14 cellular contexts compared by ENCODE assay signal in the genomic region with DNA sequence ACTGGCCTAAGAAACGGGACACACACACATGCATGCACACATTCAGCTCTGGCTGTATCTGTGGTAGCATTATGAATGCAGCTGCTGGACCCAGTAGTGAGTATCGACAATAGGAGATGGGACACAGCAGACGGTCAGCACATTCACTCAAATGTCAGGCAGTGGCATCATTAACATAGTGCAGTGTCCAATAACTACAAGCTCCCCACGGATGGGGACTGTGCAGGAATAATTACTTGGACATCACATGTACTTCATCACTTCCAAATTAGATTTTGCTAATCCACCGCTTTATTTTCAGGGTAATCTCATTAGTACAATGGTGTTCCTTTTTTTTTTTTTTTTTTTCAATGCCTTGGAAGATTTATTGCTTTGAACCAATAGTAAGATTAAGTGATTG.
DNase-seq lines count a peak whose midpoint lies in the region; ATAC-seq, FAIRE-seq and TF ChIP-seq lines count a peak whose summit lies in the region.
"Had no signal": no experiment of that assay in that cellular context is flagged by ENCODE, and none has a peak within 500 bp of the region (broad histone marks: within the 10 kb centered on the region; RNA-seq: fewer than 3 reads in every experiment).

No MANE protein-coding gene starts in this region.

- H3K79me2 ChIP-seq in astrocyte (ENCODE audit: insufficient read depth, low read length), result no peaks in the 10 kb centered on the region

- DNase-seq in HAP-1 (ENCODE audit: low spot score in 2 of 2) (peak; percentile 14 to 20), NCI-H69 (lab: John Stamatoyannopoulos, UW) (peak; percentile 66), astrocyte (ENCODE audit: low read depth) (no peak), cerebellar cortex (ENCODE audit: low spot score) (no peak)
- no peak for DNase-seq in stimulated activated CD4-positive, alpha-beta T cell treated with anti-CD3 and anti-CD28 coated beads, Interleukin-4, amount 100 ng/mL, for 24 hours
- DNase-seq: BE2C; CD4-positive, alpha-beta memory T cell; DND-41; GDM1; IMR-90 had no signal

- no peak overlapping the region for H3K4me3 Mint-ChIP-seq in astrocyte (ENCODE audit: unreplicated experiment)
- H3K4me3 Mint-ChIP-seq: CD4-positive, alpha-beta memory T cell had no signal

- H3K36me3 ChIP-seq in HAP-1 (replicated peaks) (no peaks in the 10 kb centered on the region), astrocyte (ENCODE audit: insufficient read depth, low read length) (no peaks in the 10 kb centered on the region)
- H3K36me3 ChIP-seq: BE2C had no signal

- no peak overlapping the region for H3K27ac ChIP-seq in astrocyte (ENCODE audit: low read depth, low read length)
- H3K27ac ChIP-seq: A549, C4-2B had no signal

- no peaks in the 10 kb centered on the region for H3K9me3 Mint-ChIP-seq in astrocyte (ENCODE audit: unreplicated experiment)

- no peak for ATAC-seq in HG03280 (IDR thresholded peaks at IDR 0.05; ENCODE audit: unreplicated experiment)
- ATAC-seq: A549 had no signal

- H2AFZ ChIP-seq in astrocyte (ENCODE audit: low read depth, low read length), result peak overlapping the region; percentile 39

- H4K20me1 ChIP-seq in astrocyte (ENCODE audit: insufficient read depth, low read length), result no peaks in the 10 kb centered on the region

- H3K4me2 ChIP-seq in astrocyte (ENCODE audit: low read length), result no peak overlapping the region
- H3K4me2 ChIP-seq: A549 had no signal

- FAIRE-seq in astrocyte (lab: Jason Lieb, UNC), result no peak
- FAIRE-seq: A549, H54 had no signal

- no peak overlapping the region for H3K9ac ChIP-seq in astrocyte (ENCODE audit: low read length)

- TF ChIP-seq CTCF in astrocyte (IDR thresholded peaks at IDR 0.05; ENCODE audit: insufficient read depth, low read depth, low read length), result no peak

- H3K4me3 ChIP-seq in HAP-1 (no peak overlapping the region), astrocyte (ENCODE audit: insufficient read depth, low read depth, low read length) (no peak overlapping the region)
- H3K4me3 ChIP-seq: A549 had no signal

- H3K27me3 ChIP-seq in HAP-1 (ENCODE audit: low read depth) (no peaks in the 10 kb centered on the region), astrocyte (ENCODE audit: insufficient read depth, low read length) (no peaks in the 10 kb centered on the region)
- H3K27me3 ChIP-seq: BE2C had no signal

- in situ Hi-C loops in HAP-1 (cut with MboI; ENCODE audit: low sequenced_read_pairs), result no loop called here

- H3K4me1 Mint-ChIP-seq in astrocyte (ENCODE audit: low read depth, unreplicated experiment), result peaks cover 6% of the 10 kb centered on the region
- H3K4me1 Mint-ChIP-seq: CD4-positive, alpha-beta memory T cell had no signal

- no peak overlapping the region for H3K27ac Mint-ChIP-seq in astrocyte (ENCODE audit: unreplicated experiment)
- H3K27ac Mint-ChIP-seq: CD4-positive, alpha-beta memory T cell had no signal

- H3K9me3 ChIP-seq in HAP-1 (no peaks in the 10 kb centered on the region), astrocyte (ENCODE audit: insufficient read depth, low read depth, low read length) (no peaks in the 10 kb centered on the region)
- H3K9me3 ChIP-seq: A549, BE2C had no signal

- H3K4me1 ChIP-seq in HAP-1, result no peaks in the 10 kb centered on the region
- H3K4me1 ChIP-seq in astrocyte (ENCODE audit: insufficient read depth, low read length), result no peaks in the 10 kb centered on the region
- H3K4me1 ChIP-seq: A549, BE2C had no signal

- no peaks in the 10 kb centered on the region for H3K36me3 Mint-ChIP-seq in astrocyte (ENCODE audit: low read depth, unreplicated experiment)
- H3K36me3 Mint-ChIP-seq: CD4-positive, alpha-beta memory T cell had no signal

- no peaks in the 10 kb centered on the region for H3K27me3 Mint-ChIP-seq in astrocyte (ENCODE audit: low read depth, unreplicated experiment)

Comparison
In these comparisons a context has a peak if more than half of its experiments do, and no peak if none do; other contexts are left out.
1. DNase-seq: peak in HAP-1 (2 of 2) and NCI-H69 (single experiment); none in astrocyte (single experiment), stimulated activated CD4-positive, alpha-beta T cell treated with anti-CD3 and anti-CD28 coated beads, Interleukin-4, amount 100 ng/mL, for 24 hours (single experiment) and cerebellar cortex (single experiment).